ENCODE assay signal across 20 cellular contexts in the genomic region with DNA sequence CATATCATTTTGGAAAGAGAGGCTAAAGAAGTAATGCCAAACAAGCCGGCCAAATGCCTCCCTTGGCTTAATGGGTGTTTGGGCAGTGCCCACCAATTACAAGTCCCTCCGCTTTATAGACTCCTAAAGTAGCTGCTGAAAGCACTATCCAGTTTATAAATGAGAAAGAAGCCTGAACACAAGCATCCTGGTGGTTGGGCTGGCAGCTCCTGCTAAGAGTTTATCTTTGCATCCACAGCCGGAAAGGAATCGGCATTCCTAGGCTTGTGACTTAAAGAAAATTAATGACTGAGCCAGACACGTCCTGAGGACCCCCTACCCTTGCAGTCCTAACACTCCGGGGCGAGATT. TPM values are rescaled to one million over a fixed set of nuclear protein-coding genes. Genes with fewer than 3 reads are reported as not detected.
DNase-seq lines count a peak whose midpoint lies in the region; TF ChIP-seq lines count a peak whose summit lies in the region.
"Had no signal": no experiment of that assay in that cellular context is flagged by ENCODE, and none has a peak within 500 bp of the region (broad histone marks: within the 10 kb centered on the region; RNA-seq: fewer than 3 reads in every experiment).

No MANE protein-coding gene starts in this region.

- H3K9me3 ChIP-seq in endodermal cell (ENCODE audit: control insufficient read depth, low read length) = no peaks in the 10 kb centered on the region
- H3K9me3 ChIP-seq in muscle layer of duodenum (ENCODE audit: control insufficient read depth in 1 of 2, low read length in 2 of 2) = no peaks in the 10 kb centered on the region
- H3K9me3 ChIP-seq: SJCRH30 had no signal

- TF ChIP-seq CTCF in endodermal cell (conservative IDR thresholded peaks at IDR 0.05) (no peak), type B pancreatic cell (conservative IDR thresholded peaks at IDR 0.05) (no peak)

- H3K9me3 Mint-ChIP-seq in endodermal cell (no peaks in the 10 kb centered on the region), type B pancreatic cell (no peaks in the 10 kb centered on the region)

- peak overlapping the region; percentile 33 for H3K4me3 ChIP-seq in endodermal cell (ENCODE audit: low read length)
- H3K4me3 ChIP-seq in muscle layer of duodenum (ENCODE audit: low read depth in 1 of 2, low read length in 2 of 2) = peak overlapping the region; percentile 33 to 63
- H3K4me3 ChIP-seq: SJCRH30 had no signal

- no peaks in the 10 kb centered on the region for H3K36me3 ChIP-seq in endodermal cell (ENCODE audit: control insufficient read depth, insufficient read depth, low read length)
- H3K36me3 ChIP-seq in muscle layer of duodenum (ENCODE audit: control insufficient read depth in 1 of 2, insufficient read depth in 2 of 2, low read length in 2 of 2) = no peaks in the 10 kb centered on the region
- H3K36me3 ChIP-seq: SJCRH30 had no signal

- peak; percentile 5 for DNase-seq in HuH-7 (ENCODE audit: low spot score)
- DNase-seq in endodermal cell = no peak
- no peak for DNase-seq in type B pancreatic cell (ENCODE audit: extremely low spot score, unreplicated experiment)
- DNase-seq in NCI-H2171 (lab: John Stamatoyannopoulos, UW) = no peak
- DNase-seq in NCI-H2029 (lab: John Stamatoyannopoulos, UW) = no peak
- DNase-seq in stimulated activated CD4-positive, alpha-beta T cell treated with anti-CD3 and anti-CD28 coated beads, Interleukin-15, amount 100 ng/mL, for 24 hours = no peak
- DNase-seq: COR-L47; DMS153; EL; NCI-H1436 treated with DMSO at 0.1 percent for 48 hours; NCI-H226; NCI-H526 treated with DMSO at 0.1 percent for 48 hours; NK-92 treated with Interleukin-12 subunit alpha and Interleukin-12 subunit beta, amount 100 ng/mL, for 24 hours; RPMI8226; SJCRH30; SW 1271 had no signal

- 19 to 21% methylated on average over 7 of the region's 7 CpGs for WGBS in endodermal cell (ENCODE audit: insufficient coverage in 1 of 2, insufficient read length in 1 of 2), 2 experiments

- H3K4me1 Mint-ChIP-seq in endodermal cell (peaks cover 42% of the 10 kb centered on the region), type B pancreatic cell (ENCODE audit: unreplicated experiment) (peaks cover 26% of the 10 kb centered on the region)

- H3K9ac ChIP-seq in endodermal cell (ENCODE audit: extremely low read depth, low read length, poor library complexity, severe bottlenecking) = no peak overlapping the region
- H3K9ac ChIP-seq: KMS-11 had no signal

- H3K36me3 Mint-ChIP-seq in endodermal cell (ENCODE audit: low read depth) = no peaks in the 10 kb centered on the region
- H3K36me3 Mint-ChIP-seq in type B pancreatic cell = no peaks in the 10 kb centered on the region

- H3K4me1 ChIP-seq in endodermal cell (ENCODE audit: control insufficient read depth, insufficient read depth, low read length) (peaks cover 18% of the 10 kb centered on the region), muscle layer of duodenum (ENCODE audit: control insufficient read depth in 1 of 2, insufficient read depth in 2 of 2, low read length in 2 of 2) (peaks cover 8 to 19% of the 10 kb centered on the region in 2 donors)
- H3K4me1 ChIP-seq: SJCRH30 had no signal

- H3K27ac Mint-ChIP-seq in endodermal cell (peak overlapping the region; percentile 55), type B pancreatic cell (no peak overlapping the region)

- H3K27me3 Mint-ChIP-seq in endodermal cell (ENCODE audit: insufficient read depth) = peaks cover 96% of the 10 kb centered on the region
- H3K27me3 Mint-ChIP-seq in type B pancreatic cell = peaks cover 95% of the 10 kb centered on the region

- H3K27ac ChIP-seq in endodermal cell (ENCODE audit: low read depth, low read length) = no peak overlapping the region
- H3K27ac ChIP-seq in muscle layer of duodenum (ENCODE audit: low read length) = peak overlapping the region; percentile 37
- H3K27ac ChIP-seq: KMS-11, SJCRH30 had no signal

- H3K4me3 Mint-ChIP-seq in endodermal cell (peak overlapping the region; percentile 57), type B pancreatic cell (peak overlapping the region; percentile 75)

- peaks cover 100% of the 10 kb centered on the region for H3K27me3 ChIP-seq in endodermal cell (ENCODE audit: control insufficient read depth, insufficient read depth, low read length, poor library complexity, severe bottlenecking)
- peaks cover 21% of the 10 kb centered on the region for H3K27me3 ChIP-seq in muscle layer of duodenum (ENCODE audit: low read depth, low read length)

RNA-seq across cellular contexts. Expression of a gene that starts 13.1 kb away (rescaled TPM):
- total RNA-seq in endodermal cell (not detected), type B pancreatic cell (ENCODE audit: low replicate concordance) (not detected in 2 replicates)
- not detected for polyA plus RNA-seq in endodermal cell (2013, experiment 1 of 2)
- not detected for polyA plus RNA-seq in endodermal cell (2013, experiment 2 of 2)
- total RNA-seq: HepG2, OCI-LY7, SJCRH30 had no signal
- polyA plus RNA-seq: HepG2 had no signal
